8 cellular contexts compared by ENCODE assay signal in the genomic region with DNA sequence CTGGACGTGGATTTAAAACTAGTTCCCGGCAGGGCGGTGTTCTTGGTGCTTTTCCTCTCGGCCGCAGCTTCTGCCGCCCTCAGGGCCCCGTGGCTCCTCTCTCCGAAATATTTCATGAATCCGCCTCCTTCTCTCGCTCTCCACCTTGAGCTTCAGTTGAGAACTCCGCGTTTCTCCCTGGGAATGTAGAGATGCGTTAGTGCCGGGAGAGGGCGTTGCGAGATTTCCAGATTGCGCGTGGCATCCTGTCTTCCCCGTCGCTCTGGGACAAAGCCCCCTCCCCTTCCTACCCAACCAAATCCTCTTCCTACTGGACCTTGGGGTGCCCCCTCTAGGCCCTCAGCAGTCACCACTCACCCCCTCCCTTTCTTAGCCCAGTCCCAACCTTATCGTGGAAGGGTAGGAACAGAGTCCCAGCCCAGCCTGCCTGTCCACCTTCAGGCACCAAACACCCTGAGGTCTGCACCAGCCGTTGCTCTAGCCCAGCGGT. TPM values are rescaled to one million over a fixed set of nuclear protein-coding genes. Genes with fewer than 3 reads are reported as not detected.
DNase-seq lines count a peak whose midpoint lies in the region; ATAC-seq, FAIRE-seq and TF ChIP-seq lines count a peak whose summit lies in the region.

No MANE protein-coding gene starts in this region.

- peaks cover 8% of the 10 kb centered on the region for H3K4me1 ChIP-seq in cardiac muscle cell (ENCODE audit: low read depth)
- no peaks in the 10 kb centered on the region for H3K4me1 ChIP-seq in right atrium auricular region
- H3K4me1 ChIP-seq in endothelial cell of umbilical vein (ENCODE audit: control insufficient read depth, extremely low read depth, insufficient read depth, low read length) = peaks cover 23% of the 10 kb centered on the region

- no peak overlapping the region for H3K4me3 ChIP-seq in cardiac muscle cell
- H3K4me3 ChIP-seq in right atrium auricular region = no peak overlapping the region
- no peak overlapping the region for H3K4me3 ChIP-seq in endothelial cell of umbilical vein (replicated peaks in 1 of 3; ENCODE audit: insufficient read depth in 1 of 3, low read depth in 1 of 3, low read length in 3 of 3)

- no peak for ATAC-seq in GM21381 (IDR thresholded peaks at IDR 0.05; ENCODE audit: unreplicated experiment)
- ATAC-seq in HG03442 (IDR thresholded peaks at IDR 0.05; ENCODE audit: unreplicated experiment) = no peak

- TF ChIP-seq CTCF in cardiac muscle cell (IDR thresholded peaks at IDR 0.05; ENCODE audit: low read depth, low read length) (peak; percentile 80), right atrium auricular region (IDR thresholded peaks at IDR 0.05) (peak in 1 of 2 donors; percentile 49), endothelial cell of umbilical vein (IDR thresholded peaks at IDR 0.05; ENCODE audit: extremely low read depth in 1 of 2, insufficient read depth in 1 of 2, low read depth in 1 of 2, low read length in 2 of 2) (peak; percentile 56 to 71)

- H3K36me3 ChIP-seq in cardiac muscle cell (no peaks in the 10 kb centered on the region), right atrium auricular region (no peaks in the 10 kb centered on the region), endothelial cell of umbilical vein (ENCODE audit: control insufficient read depth in 2 of 2, extremely low read depth in 1 of 2, insufficient read depth in 2 of 2, low read length in 2 of 2) (no peaks in the 10 kb centered on the region)

- intact Hi-C loops in endothelial cell of umbilical vein (cut with micrococcal nuclease) (loop anchor here (2.0 kb wide), 2 partner anchors 61 to 181 kb away; no protein-coding TSS in a partner anchor), posterior cingulate gyrus (cut with DNase I) (no loop called here)

- H3K27me3 ChIP-seq in cardiac muscle cell (peaks cover 6% of the 10 kb centered on the region), right atrium auricular region (peaks cover 0 to 5% of the 10 kb centered on the region in 2 donors), endothelial cell of umbilical vein (ENCODE audit: control insufficient read depth in 2 of 2, insufficient read depth in 2 of 2, low read length in 2 of 2) (no peaks in the 10 kb centered on the region)

- H3K9me1 ChIP-seq in endothelial cell of umbilical vein (replicated peaks; ENCODE audit: control insufficient read depth, extremely low read depth, insufficient read depth, low read length) = no peaks in the 10 kb centered on the region

- H3K4me2 ChIP-seq in endothelial cell of umbilical vein (ENCODE audit: insufficient read depth, low read length) = peak overlapping the region; percentile 67

- no peaks in the 10 kb centered on the region for H4K20me1 ChIP-seq in endothelial cell of umbilical vein (replicated peaks; ENCODE audit: control insufficient read depth, extremely low read depth, insufficient read depth, low read length)

- CTCF ChIA-PET in endothelial cell of umbilical vein (lab: Charles Lee) = interaction anchor here (0.6 to 4.2 kb wide), 42 partner anchors 9 to 502 kb away, joined by 3 to 83 read pairs (median 4); partner anchors contain the start of gene RAC2

- H3K9me3 ChIP-seq in cardiac muscle cell (ENCODE audit: low read depth) (no peaks in the 10 kb centered on the region), right atrium auricular region (peaks cover 6 to 13% of the 10 kb centered on the region in 2 donors), endothelial cell of umbilical vein (replicated peaks; ENCODE audit: control insufficient read depth, insufficient read depth, low read length) (peaks cover 6% of the 10 kb centered on the region)

- no peaks in the 10 kb centered on the region for H3K79me2 ChIP-seq in endothelial cell of umbilical vein (ENCODE audit: control insufficient read depth, insufficient read depth, low read length)

- FAIRE-seq in endothelial cell of umbilical vein (lab: Jason Lieb, UNC) = peak; percentile 92

- POLR2A ChIA-PET in endothelial cell of umbilical vein (lab: Charles Lee) = no interaction called here

- DNase-seq in cardiac muscle cell (ENCODE audit: low read depth in 1 of 2, low spot score in 1 of 2) (peak; percentile 67 to 68), right atrium auricular region (ENCODE audit: low spot score) (no peak), NCI-H526 (lab: John Stamatoyannopoulos, UW) (peak; percentile 57 to 76), endothelial cell of umbilical vein (ENCODE audit: low read depth, low spot score) (peak; percentile 60), posterior cingulate gyrus (peak in 7 of 10 donors; percentile 20 to 90 (median 49)), H4 (ENCODE audit: low spot score) (no peak)

- H3K9ac ChIP-seq in endothelial cell of umbilical vein (replicated peaks; ENCODE audit: extremely low read depth, insufficient read depth, low read length) = peak overlapping the region; percentile 18

- peak overlapping the region; percentile 95 for H2AFZ ChIP-seq in endothelial cell of umbilical vein (ENCODE audit: low read depth, low read length)

- no peak for TF ChIP-seq POLR2A in endothelial cell of umbilical vein (IDR thresholded peaks at IDR 0.05; ENCODE audit: low read depth, low read length)

- H3K27ac ChIP-seq in cardiac muscle cell (no peak overlapping the region), right atrium auricular region (no peak overlapping the region), endothelial cell of umbilical vein (ENCODE audit: insufficient read depth, low read depth, low read length) (no peak overlapping the region)

- dilution Hi-C loops in endothelial cell of umbilical vein (cut with MboI; ENCODE audit: extremely low pct_ligation_motif_present, low sequenced_read_pairs) = no loop called here

- no TSS peak for BruUV-seq in endothelial cell of umbilical vein (replicated peaks; lab: Mats Ljungman, UMichigan)

TF ChIP-seq in endothelial cell of umbilical vein, 7 proteins besides CTCF, POLR2A, EP300 and RAD21:
- TF ChIP-seq MAX (IDR thresholded peaks at IDR 0.05; ENCODE audit: insufficient read depth, insufficient read length) (no peak), EZH2 (IDR thresholded peaks at IDR 0.05; ENCODE audit: borderline replicate concordance, low read depth, low read length, severe bottlenecking) (no peak), FOS (IDR thresholded peaks at IDR 0.05; ENCODE audit: borderline replicate concordance, insufficient read depth, low read length) (no peak), GATA2 (IDR thresholded peaks at IDR 0.05; ENCODE audit: insufficient read depth, insufficient read length, low read depth, low read length) (no peak), JUN (IDR thresholded peaks at IDR 0.05; ENCODE audit: borderline replicate concordance, insufficient read depth, insufficient read length, low read depth) (no peak), POLR2AphosphoS5 (IDR thresholded peaks at IDR 0.05; ENCODE audit: insufficient read depth, low read depth, low read length) (no peak), MYC (IDR thresholded peaks at IDR 0.05; ENCODE audit: low read depth, low read length) (no peak)
TF ChIP-seq in endothelial cell of umbilical vein: peak in this region for 0.

RNA-seq across cellular contexts. Expression of gene RAC2, which starts 15.5 kb away (rescaled TPM):
- 1.8 and 2.0 TPM in 2 replicates for total RNA-seq in cardiac muscle cell
- polyA plus RNA-seq in cardiac muscle cell = 0.98 and 1.7 TPM in 2 replicates
- total RNA-seq in right atrium auricular region = 10 to 100 TPM in 1 of 2 donors, 1 to 10 TPM in 1; 2.9 to 10.3 TPM
- total RNA-seq in endothelial cell of umbilical vein = 111 and 122 TPM in 2 replicates
- 181 and 196 TPM in 2 replicates for polyA plus RNA-seq in endothelial cell of umbilical vein
- polyA plus RNA-seq in endothelial cell of umbilical vein (2011; cell fraction: cytosol; rRNA removed) = 128 and 131 TPM in 2 replicates
- 62.5 and 70.8 TPM in 2 replicates for polyA plus RNA-seq in endothelial cell of umbilical vein (2011; cell fraction: nucleus; rRNA removed)
- 122 and 165 TPM in 2 replicates for polyA plus RNA-seq in endothelial cell of umbilical vein (2012)
- 92.2 and 107 TPM in 2 replicates for polyA minus RNA-seq in endothelial cell of umbilical vein
- not detected for polyA minus RNA-seq in endothelial cell of umbilical vein (2011; cell fraction: cytosol; rRNA and poly(A)+ RNA removed)
- polyA minus RNA-seq in endothelial cell of umbilical vein (2011; cell fraction: nucleus; rRNA and poly(A)+ RNA removed) = 21.8 and 27.2 TPM in 2 replicates
- 15.5 and 20.9 TPM in 2 replicates for total RNA-seq in H4 (2014; rRNA removed; shearing (Covaris generic))

RNA-seq across cellular contexts. Expression of gene CYTH4, which starts 22.7 kb away (rescaled TPM):
- total RNA-seq in cardiac muscle cell (not detected in 2 replicates), right atrium auricular region (1 to 10 TPM; 1.5 to 5.9 TPM), endothelial cell of umbilical vein (not detected in 2 replicates)
- polyA plus RNA-seq in cardiac muscle cell (not detected in 2 replicates), endothelial cell of umbilical vein (0.06 and 0.29 TPM in 2 replicates)
- polyA plus RNA-seq in endothelial cell of umbilical vein (2011; cell fraction: cytosol; rRNA removed) = 0.10 TPM in 1 of 2 replicates, not detected in the other
- polyA plus RNA-seq in endothelial cell of umbilical vein (2011; cell fraction: nucleus; rRNA removed) = 0.11 and 0.27 TPM in 2 replicates
- 0.11 and 0.40 TPM in 2 replicates for polyA plus RNA-seq in endothelial cell of umbilical vein (2012)
- 0.17 and 0.63 TPM in 2 replicates for polyA minus RNA-seq in endothelial cell of umbilical vein
- not detected for polyA minus RNA-seq in endothelial cell of umbilical vein (2011; cell fraction: cytosol; rRNA and poly(A)+ RNA removed)
- polyA minus RNA-seq in endothelial cell of umbilical vein (2011; cell fraction: nucleus; rRNA and poly(A)+ RNA removed) = not detected in 2 replicates
- 0.08 TPM in 1 of 2 replicates, not detected in the other for total RNA-seq in H4 (2014; rRNA removed; shearing (Covaris generic))

RNA-seq across cellular contexts. Expression of gene SSTR3, which starts 47.3 kb away (rescaled TPM):
- total RNA-seq in cardiac muscle cell (0.06 and 0.21 TPM in 2 replicates), right atrium auricular region (not detected), endothelial cell of umbilical vein (not detected in 2 replicates)
- polyA plus RNA-seq in cardiac muscle cell (not detected in 2 replicates), endothelial cell of umbilical vein (not detected in 2 replicates)
- not detected in 2 replicates for polyA plus RNA-seq in endothelial cell of umbilical vein (2011; cell fraction: cytosol; rRNA removed)
- not detected in 2 replicates for polyA plus RNA-seq in endothelial cell of umbilical vein (2011; cell fraction: nucleus; rRNA removed)
- polyA plus RNA-seq in endothelial cell of umbilical vein (2012) = not detected in 2 replicates
- polyA minus RNA-seq in endothelial cell of umbilical vein = not detected in 2 replicates
- not detected for polyA minus RNA-seq in endothelial cell of umbilical vein (2011; cell fraction: cytosol; rRNA and poly(A)+ RNA removed)
- polyA minus RNA-seq in endothelial cell of umbilical vein (2011; cell fraction: nucleus; rRNA and poly(A)+ RNA removed) = not detected in 2 replicates
- not detected in 2 replicates for total RNA-seq in H4 (2014; rRNA removed; shearing (Covaris generic))

Comparison
In these comparisons a context has a peak if more than half of its experiments do, and no peak if none do; other contexts are left out.
1. DNase-seq: peak in cardiac muscle cell (2 of 2), NCI-H526 (2 of 2), endothelial cell of umbilical vein (single experiment) and posterior cingulate gyrus (7 of 10); none in right atrium auricular region (single experiment) and H4 (single experiment).